ENCODE assay signal across 23 cellular contexts in the genomic region with DNA sequence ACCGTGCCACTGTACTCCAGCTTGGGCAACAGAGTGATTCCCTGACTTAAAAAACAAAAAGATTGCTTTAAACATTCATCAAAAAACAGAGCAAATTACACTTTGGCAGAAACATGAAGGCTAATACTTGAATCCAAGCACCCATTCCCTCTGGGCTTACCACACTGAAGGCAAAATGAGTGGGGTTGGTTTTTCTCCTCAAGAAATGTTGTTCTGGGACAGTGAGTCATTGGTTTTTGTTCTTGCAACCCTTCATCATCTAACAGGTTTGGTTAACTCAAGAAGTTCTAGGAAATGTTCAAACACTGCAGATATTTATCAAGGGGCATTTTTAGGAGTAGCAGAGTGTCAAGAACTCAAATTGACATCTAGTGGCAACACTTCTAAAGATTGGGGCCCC.
DNase-seq lines count a peak whose midpoint lies in the region; ATAC-seq, FAIRE-seq and TF ChIP-seq lines count a peak whose summit lies in the region.
"Had no signal": no experiment of that assay in that cellular context is flagged by ENCODE, and none has a peak within 500 bp of the region (broad histone marks: within the 10 kb centered on the region; RNA-seq: fewer than 3 reads in every experiment).

No MANE protein-coding gene starts in this region.

- FAIRE-seq in astrocyte (lab: Jason Lieb, UNC) = no peak
- FAIRE-seq: A204.1, GM12892, GM18507, HTR-8/SVneo had no signal

- H3K4me1 Mint-ChIP-seq in astrocyte (ENCODE audit: low read depth, unreplicated experiment) = peaks cover 24% of the 10 kb centered on the region

- DNase-seq in astrocyte (ENCODE audit: low read depth) = peak; percentile 42
- DNase-seq in left lung = no peak
- no peak for DNase-seq in gastrocnemius medialis
- no peak for DNase-seq in HT-29 (ENCODE audit: low spot score)
- no peak for DNase-seq in cortex of kidney (lab: John Stamatoyannopoulos, UW)
- DNase-seq: ACHN; BE2C; Caco-2; CD4-positive, alpha-beta T cell; DMS153; DMS79; GDM1; GM23248; IMR-90 had no signal

- H3K27ac Mint-ChIP-seq in astrocyte (ENCODE audit: unreplicated experiment) = no peak overlapping the region
- H3K27ac Mint-ChIP-seq: CD4-positive, alpha-beta T cell had no signal

- no peaks in the 10 kb centered on the region for H3K9me3 Mint-ChIP-seq in astrocyte (ENCODE audit: unreplicated experiment)

- H3K4me1 ChIP-seq in astrocyte (ENCODE audit: insufficient read depth, low read length) (peaks cover 6% of the 10 kb centered on the region), left lung (no peaks in the 10 kb centered on the region), gastrocnemius medialis (peaks cover 34 to 38% of the 10 kb centered on the region in 2 donors)
- H3K4me1 ChIP-seq: BE2C had no signal

- TF ChIP-seq CTCF in astrocyte (IDR thresholded peaks at IDR 0.05; ENCODE audit: insufficient read depth, low read depth, low read length) = no peak
- no peak for TF ChIP-seq CTCF in left lung (IDR thresholded peaks at IDR 0.05)
- no peak for TF ChIP-seq CTCF in gastrocnemius medialis (IDR thresholded peaks at IDR 0.05 in 4 of 5, conservative IDR thresholded peaks at IDR 0.05 in 1 of 5)

- no peaks in the 10 kb centered on the region for H3K27me3 Mint-ChIP-seq in astrocyte (ENCODE audit: low read depth, unreplicated experiment)
- H3K27me3 Mint-ChIP-seq: CD4-positive, alpha-beta T cell had no signal

- H3K36me3 Mint-ChIP-seq in astrocyte (ENCODE audit: low read depth, unreplicated experiment) = peaks cover 1% of the 10 kb centered on the region

- H3K27me3 ChIP-seq in astrocyte (ENCODE audit: insufficient read depth, low read length) (no peaks in the 10 kb centered on the region), left lung (no peaks in the 10 kb centered on the region), gastrocnemius medialis (no peaks in the 10 kb centered on the region)
- H3K27me3 ChIP-seq: BE2C had no signal

- H3K9me3 ChIP-seq in astrocyte (ENCODE audit: insufficient read depth, low read depth, low read length) (no peaks in the 10 kb centered on the region), left lung (peaks cover 0 to 3% of the 10 kb centered on the region in 2 donors), gastrocnemius medialis (no peaks in the 10 kb centered on the region)
- H3K9me3 ChIP-seq: BE2C, Caco-2, HAP-1 had no signal

- H3K4me3 Mint-ChIP-seq in astrocyte (ENCODE audit: unreplicated experiment) = no peak overlapping the region
- H3K4me3 Mint-ChIP-seq: CD4-positive, alpha-beta T cell had no signal

- H3K36me3 ChIP-seq in astrocyte (ENCODE audit: insufficient read depth, low read length) (no peaks in the 10 kb centered on the region), left lung (no peaks in the 10 kb centered on the region), gastrocnemius medialis (no peaks in the 10 kb centered on the region)
- H3K36me3 ChIP-seq: BE2C, HAP-1 had no signal

- H3K4me3 ChIP-seq in astrocyte (ENCODE audit: insufficient read depth, low read depth, low read length) = no peak overlapping the region
- H3K4me3 ChIP-seq in left lung = no peak overlapping the region
- no peak overlapping the region for H3K4me3 ChIP-seq in gastrocnemius medialis
- H3K4me3 ChIP-seq: GM23248, HAP-1 had no signal

- H3K79me2 ChIP-seq in astrocyte (ENCODE audit: insufficient read depth, low read length) = peaks cover 14% of the 10 kb centered on the region

- no peak overlapping the region for H3K9ac ChIP-seq in astrocyte (ENCODE audit: low read length)
- H3K9ac ChIP-seq: GM23248 had no signal

- no peak overlapping the region for H3K4me2 ChIP-seq in astrocyte (ENCODE audit: low read length)

- H3K27ac ChIP-seq in astrocyte (ENCODE audit: low read depth, low read length) (no peak overlapping the region), left lung (no peak overlapping the region), gastrocnemius medialis (peak overlapping the region; percentile 43 to 87 (median 84))
- H3K27ac ChIP-seq: C4-2B, GM23248, HL-60 had no signal

- no peak for TF ChIP-seq POLR2A in gastrocnemius medialis (IDR thresholded peaks at IDR 0.05)

- H4K20me1 ChIP-seq in astrocyte (ENCODE audit: insufficient read depth, low read length) = no peaks in the 10 kb centered on the region

- ATAC-seq in esophagus mucosa = peak; percentile 38
- ATAC-seq in left lung = peak; percentile 22
- ATAC-seq in gastrocnemius medialis = no peak
- ATAC-seq in HG03378 (IDR thresholded peaks at IDR 0.05; ENCODE audit: unreplicated experiment) = no peak

- H2AFZ ChIP-seq in astrocyte (ENCODE audit: low read depth, low read length) = no peak overlapping the region
- H2AFZ ChIP-seq: GM23248 had no signal

- in situ Hi-C loops in gastrocnemius medialis (cut with MboI; ENCODE audit: low sequenced_read_pairs in 4 of 4) = no loop called here

- intact Hi-C loops in left lung (cut with DNase I) = no loop called here
- intact Hi-C loops in gastrocnemius medialis (cut with DNase I; ENCODE audit: low total_unique reads) = no loop called here

Comparison
In these comparisons a context has a peak if more than half of its experiments do, and no peak if none do; other contexts are left out.
1. H3K27ac ChIP-seq: peak in gastrocnemius medialis (4 of 4); none in astrocyte (single experiment) and left lung (0 of 2).
2. ATAC-seq: peak in esophagus mucosa (single experiment) and left lung (single experiment); none in gastrocnemius medialis (0 of 2) and HG03378 (single experiment).